17 cellular contexts compared by ENCODE assay signal in the genomic region with DNA sequence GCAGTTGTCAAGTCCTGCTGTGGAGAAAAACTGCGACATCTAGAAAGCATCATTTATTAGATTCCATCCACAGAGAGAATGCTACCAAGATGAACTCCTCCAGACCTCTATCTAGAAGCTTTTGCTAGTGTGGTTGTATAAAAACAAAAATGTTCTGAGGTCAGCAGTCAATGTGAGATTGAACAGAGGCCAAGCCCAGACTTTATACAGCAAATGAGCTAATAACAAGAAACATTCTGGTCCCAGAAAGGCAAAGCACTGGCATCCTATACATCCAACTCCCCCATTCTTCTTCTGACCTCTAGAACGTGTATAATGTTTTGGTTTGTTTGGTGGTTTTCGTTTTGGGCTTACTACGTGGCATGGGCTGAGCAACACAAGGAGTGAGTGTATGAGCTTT.
"Had no signal": no experiment of that assay in that cellular context is flagged by ENCODE, and none has a peak within 500 bp of the region (broad histone marks: within the 10 kb centered on the region; RNA-seq: fewer than 3 reads in every experiment).

No MANE protein-coding gene starts in this region.

- H3K4me1 ChIP-seq: colonic mucosa, foreskin keratinocyte, parathyroid adenoma, tibial artery had no signal

- H3K4me3 Mint-ChIP-seq: activated CD8-positive, alpha-beta memory T cell treated with anti-CD3 and anti-CD28 coated beads, Interleukin-2, amount 10 ng/mL, durations not matched to agents 7 days and 5 days; activated T-cell treated with anti-CD3 and anti-CD28 coated beads, Interleukin-2, amount 50 U/mL, for 24 hours; effector memory CD8-positive, alpha-beta T cell; natural killer cell treated with Interleukin-12 subunit alpha and Interleukin-12 subunit beta and Interleukin-15 and Interleukin-18, amount 100 ng/mL, for 72 hours; stimulated activated effector memory CD8-positive, alpha-beta T cell treated with anti-CD3 and anti-CD28 coated beads, Interleukin-12 subunit alpha, Interleukin-12 subunit beta, amount 100 ng/mL, for 72 hours had no signal

- H3K27ac Mint-ChIP-seq: activated CD8-positive, alpha-beta memory T cell treated with anti-CD3 and anti-CD28 coated beads, Interleukin-2, amount 10 ng/mL, durations not matched to agents 7 days and 5 days; activated T-cell treated with anti-CD3 and anti-CD28 coated beads, Interleukin-2, amount 50 U/mL, for 24 hours; natural killer cell treated with Interleukin-12 subunit alpha and Interleukin-12 subunit beta and Interleukin-15 and Interleukin-18, amount 100 ng/mL, for 72 hours; stimulated activated effector memory CD8-positive, alpha-beta T cell treated with anti-CD3 and anti-CD28 coated beads, Interleukin-12 subunit alpha, Interleukin-12 subunit beta, amount 100 ng/mL, for 72 hours had no signal

- H3K4me3 ChIP-seq: cardiac muscle cell, colonic mucosa, right atrium auricular region, smooth muscle cell, tibial artery had no signal

- H3K9me3 ChIP-seq: colonic mucosa, right atrium auricular region, tibial artery had no signal

- H3K27me3 ChIP-seq: colonic mucosa, right atrium auricular region, tibial artery had no signal

- H3K4me1 Mint-ChIP-seq: activated CD8-positive, alpha-beta memory T cell treated with anti-CD3 and anti-CD28 coated beads, Interleukin-2, amount 10 ng/mL, durations not matched to agents 7 days and 5 days had no signal

- DNase-seq: activated effector memory CD4-positive, alpha-beta T cell treated with anti-CD3 and anti-CD28 coated beads, Interleukin-2, amount 50 U/mL, for 16 hours; activated T-cell treated with anti-CD3 and anti-CD28 coated beads, Interleukin-2, amount 50 U/mL, for 24 hours; effector memory CD8-positive, alpha-beta T cell; foreskin keratinocyte; SW 1271; tibial artery had no signal

- H3K27me3 Mint-ChIP-seq: activated T-cell treated with anti-CD3 and anti-CD28 coated beads, Interleukin-2, amount 50 U/mL, for 24 hours; natural killer cell treated with Interleukin-12 subunit alpha and Interleukin-12 subunit beta and Interleukin-15 and Interleukin-18, amount 100 ng/mL, for 72 hours had no signal

- H3K27ac ChIP-seq: cardiac muscle cell, colonic mucosa, epithelial cell of prostate, foreskin keratinocyte, parathyroid adenoma, tibial artery had no signal

- ATAC-seq: activated CD4-positive, CD25-positive, alpha-beta regulatory T cell treated with anti-CD3 and anti-CD28 coated beads, Interleukin-2, amount 50 U/mL, for 24 hours; activated CD8-positive, alpha-beta memory T cell treated with anti-CD3 and anti-CD28 coated beads, Interleukin-2, amount 10 ng/mL, durations not matched to agents 7 days and 5 days; activated naive CD4-positive, alpha-beta T cell treated with anti-CD3 and anti-CD28 coated beads, Interleukin-2, amount 50 U/mL, for 72 hours; effector memory CD8-positive, alpha-beta T cell; foreskin keratinocyte; natural killer cell treated with Interleukin-12 subunit alpha and Interleukin-12 subunit beta and Interleukin-15 and Interleukin-18, amount 100 ng/mL, for 72 hours; stimulated activated effector memory CD8-positive, alpha-beta T cell treated with anti-CD3 and anti-CD28 coated beads, Interleukin-12 subunit alpha, Interleukin-12 subunit beta, amount 100 ng/mL, for 72 hours had no signal

- H3K36me3 ChIP-seq: cardiac muscle cell, colonic mucosa, right atrium auricular region, tibial artery had no signal

- H3K9me3 Mint-ChIP-seq: activated naive CD4-positive, alpha-beta T cell treated with anti-CD3 and anti-CD28 coated beads, Interleukin-2, amount 50 U/mL, for 72 hours; activated T-cell treated with anti-CD3 and anti-CD28 coated beads, Interleukin-2, amount 50 U/mL, for 24 hours; effector memory CD8-positive, alpha-beta T cell; natural killer cell treated with Interleukin-12 subunit alpha and Interleukin-12 subunit beta and Interleukin-15 and Interleukin-18, amount 100 ng/mL, for 72 hours; stimulated activated effector memory CD8-positive, alpha-beta T cell treated with anti-CD3 and anti-CD28 coated beads, Interleukin-12 subunit alpha, Interleukin-12 subunit beta, amount 100 ng/mL, for 72 hours had no signal

- H3K36me3 Mint-ChIP-seq: activated CD8-positive, alpha-beta memory T cell treated with anti-CD3 and anti-CD28 coated beads, Interleukin-2, amount 10 ng/mL, durations not matched to agents 7 days and 5 days; activated naive CD4-positive, alpha-beta T cell treated with anti-CD3 and anti-CD28 coated beads, Interleukin-2, amount 50 U/mL, for 72 hours; natural killer cell treated with Interleukin-12 subunit alpha and Interleukin-12 subunit beta and Interleukin-15 and Interleukin-18, amount 100 ng/mL, for 72 hours; stimulated activated effector memory CD8-positive, alpha-beta T cell treated with anti-CD3 and anti-CD28 coated beads, Interleukin-12 subunit alpha, Interleukin-12 subunit beta, amount 100 ng/mL, for 72 hours had no signal
